Comparison of ENCODE assay signal across 23 cellular contexts in genomic region chr20:23692725-23693124, GRCh38. TPM values are rescaled to one million over a fixed set of nuclear protein-coding genes. Genes with fewer than 3 reads are reported as not detected.
"Had no signal": no experiment of that assay in that cellular context is flagged by ENCODE, and none has a peak within 500 bp of the region (broad histone marks: within the 10 kb centered on the region; RNA-seq: fewer than 3 reads in every experiment).

No MANE protein-coding gene starts in this region.

- H3K36me3 ChIP-seq: neural progenitor cell, pancreas, thyroid gland had no signal

- H3K4me2 ChIP-seq: neural progenitor cell had no signal

- H3K4me1 ChIP-seq: pancreas had no signal

- H3K27ac ChIP-seq: neural progenitor cell, pancreas, thyroid gland had no signal

- H3K27me3 ChIP-seq: neural progenitor cell, pancreas, thyroid gland had no signal

- FAIRE-seq: bronchial epithelial cell, pancreas had no signal

- H2AFZ ChIP-seq: neural progenitor cell had no signal

- H3K9me3 ChIP-seq: pancreas, thyroid gland had no signal

- DNase-seq: activated naive CD8-positive, alpha-beta T cell treated with anti-CD3 and anti-CD28 coated beads for 36 hours; anterior cingulate cortex; glutamatergic neuron; immature natural killer cell; naive B cell; pancreas; stimulated activated CD4-positive, alpha-beta T cell treated with anti-CD3 and anti-CD28 coated beads, Interleukin-15, amount 100 ng/mL, for 24 hours; stimulated activated CD4-positive, alpha-beta T cell treated with anti-CD3 and anti-CD28 coated beads, Interleukin-4, amount 100 ng/mL, for 1 hour; stimulated activated naive B cell treated with anti-CD40 and anti-IgM and Interleukin-4, amounts not matched to agents 10 μg/mL and 1 μg/mL and 100 μg/mL, for 72 hours; T-helper 9 cell; thyroid gland had no signal

- H3K4me3 ChIP-seq: lung, neural progenitor cell, pancreas, thyroid gland had no signal

- ATAC-seq: activated CD4-positive, CD25-positive, alpha-beta regulatory T cell treated with anti-CD3 and anti-CD28 coated beads, Interleukin-2, amount 50 U/mL, for 24 hours; stimulated activated naive B cell treated with anti-CD40 and anti-IgM and Interleukin-4, amounts not matched to agents 10 μg/mL and 1 μg/mL and 100 μg/mL, for 72 hours had no signal

RNA-seq across cellular contexts. Expression of gene CST4, which starts 3.9 kb away (rescaled TPM):
- total RNA-seq: activated CD8-positive, alpha-beta memory T cell treated with anti-CD3 and anti-CD28 coated beads for 36 hours; activated naive CD8-positive, alpha-beta T cell treated with anti-CD3 and anti-CD28 coated beads for 36 hours; activated T-helper 1 cell treated with anti-CD3 and anti-CD28 coated beads, Interleukin-12 subunit alpha, Interleukin-12 subunit beta, Interleukin-2, Interleukin-4 antibody, amounts not matched to agents 30 ng/mL and 10 ng/mL and 1 ng/mL, durations not matched to agents 14 hours and 24 hours and 36 hours; bronchial epithelial cell; chondrocyte; dermis microvascular lymphatic vessel endothelial cell; fibroblast of villous mesenchyme; lung; mononuclear cell; pancreas; skeletal muscle tissue had no signal
- polyA plus RNA-seq: esophagus, immature natural killer cell, lung, pancreas had no signal

RNA-seq across cellular contexts. Expression of gene CST1, which starts 58.0 kb away (rescaled TPM):
- total RNA-seq: activated CD8-positive, alpha-beta memory T cell treated with anti-CD3 and anti-CD28 coated beads for 36 hours; activated naive CD8-positive, alpha-beta T cell treated with anti-CD3 and anti-CD28 coated beads for 36 hours; activated T-helper 1 cell treated with anti-CD3 and anti-CD28 coated beads, Interleukin-12 subunit alpha, Interleukin-12 subunit beta, Interleukin-2, Interleukin-4 antibody, amounts not matched to agents 30 ng/mL and 10 ng/mL and 1 ng/mL, durations not matched to agents 14 hours and 24 hours and 36 hours; bronchial epithelial cell; chondrocyte; dermis microvascular lymphatic vessel endothelial cell; lung; mononuclear cell; pancreas; skeletal muscle tissue; thyroid gland had no signal
- polyA plus RNA-seq: esophagus, immature natural killer cell, lung had no signal
